13 cellular contexts compared by ENCODE assay signal in genomic region chr9:656918-657583, GRCh38.
A peak's percentile ranks its signal among the peaks of the same experiment; 100 is the strongest.
DNase-seq lines count a peak whose midpoint lies in the region; ATAC-seq and TF ChIP-seq lines count a peak whose summit lies in the region.
"Had no signal": no experiment of that assay in that cellular context is flagged by ENCODE, and none has a peak within 500 bp of the region (broad histone marks: within the 10 kb centered on the region; RNA-seq: fewer than 3 reads in every experiment).

No MANE protein-coding gene starts in this region.

- H3K27ac ChIP-seq in CD4-positive, alpha-beta T cell (ENCODE audit: low read depth, low read length) = no peak overlapping the region

- TF ChIP-seq CTCF in CD4-positive, alpha-beta T cell (IDR thresholded peaks at IDR 0.05) = no peak

- no peaks in the 10 kb centered on the region for H3K27me3 Mint-ChIP-seq in activated CD4-positive, alpha-beta memory T cell treated with anti-CD3 and anti-CD28 coated beads for 36 hours
- no peaks in the 10 kb centered on the region for H3K27me3 Mint-ChIP-seq in activated CD4-positive, alpha-beta memory T cell treated with anti-CD3 and anti-CD28 coated beads, Interleukin-2, amount 10 ng/mL, durations not matched to agents 7 days and 5 days
- no peaks in the 10 kb centered on the region for H3K27me3 Mint-ChIP-seq in activated naive CD8-positive, alpha-beta T cell treated with anti-CD3 and anti-CD28 coated beads, Interleukin-2, amount 50 U/mL, for 24 hours
- no peaks in the 10 kb centered on the region for H3K27me3 Mint-ChIP-seq in natural killer cell treated with Interleukin-12 subunit alpha and Interleukin-12 subunit beta and Interleukin-15 and Interleukin-18, amount 100 ng/mL, for 72 hours
- H3K27me3 Mint-ChIP-seq in CD4-positive, alpha-beta T cell = no peaks in the 10 kb centered on the region

- peak; percentile 80 for ATAC-seq in activated naive CD8-positive, alpha-beta T cell treated with anti-CD3 and anti-CD28 coated beads, Interleukin-2, amount 50 U/mL, for 24 hours
- ATAC-seq in natural killer cell treated with Interleukin-12 subunit alpha and Interleukin-12 subunit beta and Interleukin-15 and Interleukin-18, amount 100 ng/mL, for 72 hours = peak; percentile 50 to 68
- no peak for ATAC-seq in CD4-positive, alpha-beta T cell (ENCODE audit: poor library complexity)
- ATAC-seq in GM21737 (IDR thresholded peaks at IDR 0.05; ENCODE audit: unreplicated experiment) = no peak

- in situ Hi-C loops in KBM-7 (cut with MboI; ENCODE audit: low pct_unique_long_range_greater_than_20kb, low sequenced_read_pairs) = no loop called here

- peaks cover 3% of the 10 kb centered on the region for H3K36me3 Mint-ChIP-seq in activated CD4-positive, alpha-beta memory T cell treated with anti-CD3 and anti-CD28 coated beads for 36 hours
- H3K36me3 Mint-ChIP-seq in activated CD4-positive, alpha-beta memory T cell treated with anti-CD3 and anti-CD28 coated beads, Interleukin-2, amount 10 ng/mL, durations not matched to agents 7 days and 5 days (ENCODE audit: low read depth) = no peaks in the 10 kb centered on the region
- H3K36me3 Mint-ChIP-seq in activated naive CD8-positive, alpha-beta T cell treated with anti-CD3 and anti-CD28 coated beads, Interleukin-2, amount 50 U/mL, for 24 hours (ENCODE audit: low read depth) = no peaks in the 10 kb centered on the region
- no peaks in the 10 kb centered on the region for H3K36me3 Mint-ChIP-seq in natural killer cell treated with Interleukin-12 subunit alpha and Interleukin-12 subunit beta and Interleukin-15 and Interleukin-18, amount 100 ng/mL, for 72 hours
- no peaks in the 10 kb centered on the region for H3K36me3 Mint-ChIP-seq in CD4-positive, alpha-beta T cell (ENCODE audit: low read depth)

- no peak overlapping the region for H3K4me3 Mint-ChIP-seq in activated CD4-positive, alpha-beta memory T cell treated with anti-CD3 and anti-CD28 coated beads for 36 hours
- no peak overlapping the region for H3K4me3 Mint-ChIP-seq in activated CD4-positive, alpha-beta memory T cell treated with anti-CD3 and anti-CD28 coated beads, Interleukin-2, amount 10 ng/mL, durations not matched to agents 7 days and 5 days
- no peak overlapping the region for H3K4me3 Mint-ChIP-seq in activated naive CD8-positive, alpha-beta T cell treated with anti-CD3 and anti-CD28 coated beads, Interleukin-2, amount 50 U/mL, for 24 hours
- H3K4me3 Mint-ChIP-seq in natural killer cell treated with Interleukin-12 subunit alpha and Interleukin-12 subunit beta and Interleukin-15 and Interleukin-18, amount 100 ng/mL, for 72 hours = peak overlapping the region; percentile 15
- no peak overlapping the region for H3K4me3 Mint-ChIP-seq in CD4-positive, alpha-beta T cell

- H3K9me3 ChIP-seq in CD4-positive, alpha-beta T cell (ENCODE audit: control insufficient read depth, low read length) = no peaks in the 10 kb centered on the region
- H3K9me3 ChIP-seq: esophagus muscularis mucosa, tibial nerve had no signal

- H3K9me3 Mint-ChIP-seq in activated CD4-positive, alpha-beta memory T cell treated with anti-CD3 and anti-CD28 coated beads for 36 hours = no peaks in the 10 kb centered on the region
- H3K9me3 Mint-ChIP-seq in activated CD4-positive, alpha-beta memory T cell treated with anti-CD3 and anti-CD28 coated beads, Interleukin-2, amount 10 ng/mL, durations not matched to agents 7 days and 5 days = no peaks in the 10 kb centered on the region
- no peaks in the 10 kb centered on the region for H3K9me3 Mint-ChIP-seq in activated naive CD8-positive, alpha-beta T cell treated with anti-CD3 and anti-CD28 coated beads, Interleukin-2, amount 50 U/mL, for 24 hours
- H3K9me3 Mint-ChIP-seq in natural killer cell treated with Interleukin-12 subunit alpha and Interleukin-12 subunit beta and Interleukin-15 and Interleukin-18, amount 100 ng/mL, for 72 hours = no peaks in the 10 kb centered on the region
- H3K9me3 Mint-ChIP-seq in CD4-positive, alpha-beta T cell = no peaks in the 10 kb centered on the region

- no peak overlapping the region for H3K27ac Mint-ChIP-seq in activated CD4-positive, alpha-beta memory T cell treated with anti-CD3 and anti-CD28 coated beads for 36 hours
- no peak overlapping the region for H3K27ac Mint-ChIP-seq in activated CD4-positive, alpha-beta memory T cell treated with anti-CD3 and anti-CD28 coated beads, Interleukin-2, amount 10 ng/mL, durations not matched to agents 7 days and 5 days
- H3K27ac Mint-ChIP-seq in activated naive CD8-positive, alpha-beta T cell treated with anti-CD3 and anti-CD28 coated beads, Interleukin-2, amount 50 U/mL, for 24 hours = peak overlapping the region; percentile 2
- H3K27ac Mint-ChIP-seq in natural killer cell treated with Interleukin-12 subunit alpha and Interleukin-12 subunit beta and Interleukin-15 and Interleukin-18, amount 100 ng/mL, for 72 hours = peak overlapping the region; percentile 16 to 29
- H3K27ac Mint-ChIP-seq in CD4-positive, alpha-beta T cell = no peak overlapping the region

- no peaks in the 10 kb centered on the region for H3K27me3 ChIP-seq in CD4-positive, alpha-beta T cell (ENCODE audit: control insufficient read depth, insufficient read depth, low read length)
- H3K27me3 ChIP-seq: esophagus muscularis mucosa, tibial nerve had no signal

- POLR2A ChIA-PET in activated CD4-positive, alpha-beta memory T cell treated with anti-CD3 and anti-CD28 coated beads for 36 hours (lab: Charles Lee) = no interaction called here
- POLR2A ChIA-PET in activated CD4-positive, alpha-beta memory T cell treated with anti-CD3 and anti-CD28 coated beads, Interleukin-2, amount 10 ng/mL, durations not matched to agents 7 days and 5 days (lab: Charles Lee) = no interaction called here
- POLR2A ChIA-PET in CD4-positive, alpha-beta T cell (lab: Charles Lee) = no interaction called here

- intact Hi-C loops in activated CD4-positive, alpha-beta memory T cell treated with anti-CD3 and anti-CD28 coated beads for 36 hours (cut with micrococcal nuclease) = loop anchor here (2.0 kb wide), 1 partner anchor 18 kb away; no protein-coding TSS in a partner anchor
- intact Hi-C loops in CD4-positive, alpha-beta T cell (cut with DNase I, micrococcal nuclease) = no loop called here

- H3K4me1 Mint-ChIP-seq in activated CD4-positive, alpha-beta memory T cell treated with anti-CD3 and anti-CD28 coated beads for 36 hours (ENCODE audit: low read depth) = peaks cover 12% of the 10 kb centered on the region
- peaks cover 9% of the 10 kb centered on the region for H3K4me1 Mint-ChIP-seq in activated CD4-positive, alpha-beta memory T cell treated with anti-CD3 and anti-CD28 coated beads, Interleukin-2, amount 10 ng/mL, durations not matched to agents 7 days and 5 days
- peaks cover 46% of the 10 kb centered on the region for H3K4me1 Mint-ChIP-seq in activated naive CD8-positive, alpha-beta T cell treated with anti-CD3 and anti-CD28 coated beads, Interleukin-2, amount 50 U/mL, for 24 hours
- H3K4me1 Mint-ChIP-seq in natural killer cell treated with Interleukin-12 subunit alpha and Interleukin-12 subunit beta and Interleukin-15 and Interleukin-18, amount 100 ng/mL, for 72 hours (ENCODE audit: low read depth in 2 of 2) = peaks cover 29 to 44% of the 10 kb centered on the region in 2 donors
- no peaks in the 10 kb centered on the region for H3K4me1 Mint-ChIP-seq in CD4-positive, alpha-beta T cell (ENCODE audit: low read depth)

- CTCF ChIA-PET in activated CD4-positive, alpha-beta memory T cell treated with anti-CD3 and anti-CD28 coated beads for 36 hours (lab: Charles Lee) = interaction anchor here (0.7 kb wide), 1 partner anchor 36 kb away, joined by 3 read pairs; no protein-coding TSS in a partner anchor
- CTCF ChIA-PET in activated CD4-positive, alpha-beta memory T cell treated with anti-CD3 and anti-CD28 coated beads, Interleukin-2, amount 10 ng/mL, durations not matched to agents 7 days and 5 days (lab: Charles Lee) = no interaction called here
- CTCF ChIA-PET in CD4-positive, alpha-beta T cell (lab: Charles Lee) = no interaction called here

- DNase-seq in activated CD4-positive, alpha-beta memory T cell treated with anti-CD3 and anti-CD28 coated beads for 36 hours = peak; percentile 32
- DNase-seq in activated CD4-positive, alpha-beta memory T cell treated with anti-CD3 and anti-CD28 coated beads, Interleukin-2, amount 10 ng/mL, durations not matched to agents 7 days and 5 days = no peak
- DNase-seq in KBM-7 (peak; percentile 42), DMS53 (lab: John Stamatoyannopoulos, UW) (no peak)
- no peak for DNase-seq in activated naive CD8-positive, alpha-beta T cell treated with anti-CD3 and anti-CD28 coated beads, Interleukin-2, amount 50 U/mL, for 24 hours
- DNase-seq in natural killer cell treated with Interleukin-12 subunit alpha and Interleukin-12 subunit beta and Interleukin-15 and Interleukin-18, amount 100 ng/mL, for 72 hours (ENCODE audit: low spot score) = no peak
- DNase-seq in CD4-positive, alpha-beta T cell = no peak
- DNase-seq: DMS 273 treated with DMSO at 0.1 percent for 48 hours, NCI-H1048, NCI-H446 had no signal

Comparison
In these comparisons a context has a peak if more than half of its experiments do, and no peak if none do; other contexts are left out.
1. DNase-seq: peak in activated CD4-positive, alpha-beta memory T cell treated with anti-CD3 and anti-CD28 coated beads for 36 hours (single experiment) and KBM-7 (single experiment); none in activated CD4-positive, alpha-beta memory T cell treated with anti-CD3 and anti-CD28 coated beads, Interleukin-2, amount 10 ng/mL, durations not matched to agents 7 days and 5 days (single experiment), activated naive CD8-positive, alpha-beta T cell treated with anti-CD3 and anti-CD28 coated beads, Interleukin-2, amount 50 U/mL, for 24 hours (single experiment), natural killer cell treated with Interleukin-12 subunit alpha and Interleukin-12 subunit beta and Interleukin-15 and Interleukin-18, amount 100 ng/mL, for 72 hours (single experiment), CD4-positive, alpha-beta T cell (0 of 10) and DMS53 (single experiment).
2. H3K27ac Mint-ChIP-seq: peak in activated naive CD8-positive, alpha-beta T cell treated with anti-CD3 and anti-CD28 coated beads, Interleukin-2, amount 50 U/mL, for 24 hours (single experiment) and natural killer cell treated with Interleukin-12 subunit alpha and Interleukin-12 subunit beta and Interleukin-15 and Interleukin-18, amount 100 ng/mL, for 72 hours (2 of 2); none in activated CD4-positive, alpha-beta memory T cell treated with anti-CD3 and anti-CD28 coated beads for 36 hours (single experiment), activated CD4-positive, alpha-beta memory T cell treated with anti-CD3 and anti-CD28 coated beads, Interleukin-2, amount 10 ng/mL, durations not matched to agents 7 days and 5 days (single experiment) and CD4-positive, alpha-beta T cell (single experiment).
3. ATAC-seq: peak in activated naive CD8-positive, alpha-beta T cell treated with anti-CD3 and anti-CD28 coated beads, Interleukin-2, amount 50 U/mL, for 24 hours (single experiment) and natural killer cell treated with Interleukin-12 subunit alpha and Interleukin-12 subunit beta and Interleukin-15 and Interleukin-18, amount 100 ng/mL, for 72 hours (2 of 2); none in CD4-positive, alpha-beta T cell (single experiment) and GM21737 (single experiment).